ENCODE assay signal across 23 cellular contexts in the genomic region with DNA sequence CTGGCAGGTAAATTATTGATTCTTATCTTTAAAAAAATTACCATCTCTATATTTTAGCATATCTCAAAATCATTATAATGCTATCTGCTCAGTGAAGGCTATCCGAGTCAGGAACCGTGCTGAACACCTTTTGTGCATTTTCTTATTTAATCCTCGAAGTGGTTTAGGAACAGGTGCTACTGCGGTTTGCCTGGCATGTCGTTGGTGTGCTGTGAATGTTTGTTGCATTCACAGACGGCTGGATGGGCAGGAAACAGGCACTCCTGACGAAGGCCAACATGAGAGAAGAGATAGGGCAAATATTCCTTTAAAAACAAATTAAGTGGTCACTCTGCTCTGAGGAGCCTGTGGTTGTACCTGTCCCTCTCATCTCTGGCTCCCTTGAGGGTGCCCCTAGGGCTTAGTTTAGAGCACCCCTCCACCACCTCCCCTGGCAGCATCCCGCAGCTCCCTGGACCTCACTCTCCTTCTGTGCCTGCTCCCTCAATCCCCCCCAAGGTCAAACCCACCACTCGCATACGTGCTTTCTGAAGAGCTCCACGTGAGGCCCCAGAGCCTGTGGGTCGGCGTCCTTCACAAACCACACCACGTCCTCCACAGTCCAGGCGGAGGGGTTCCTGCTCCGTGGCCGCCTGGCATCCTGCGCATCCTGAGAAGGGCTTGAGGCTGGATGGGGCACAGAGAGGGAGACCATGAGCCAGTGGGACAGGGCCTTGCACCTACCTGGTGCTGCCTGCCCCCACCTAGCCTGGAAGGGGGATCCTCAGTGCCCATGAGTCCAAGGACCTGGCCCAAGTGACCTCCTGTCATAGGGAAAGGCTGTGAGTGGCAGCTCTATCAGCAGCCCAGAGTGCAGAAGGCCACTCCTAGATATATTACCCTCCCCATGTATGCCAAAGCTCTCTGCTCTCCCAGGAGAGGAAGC.
DNase-seq lines count a peak whose midpoint lies in the region; ATAC-seq and TF ChIP-seq lines count a peak whose summit lies in the region.
"Had no signal": no experiment of that assay in that cellular context is flagged by ENCODE, and none has a peak within 500 bp of the region (broad histone marks: within the 10 kb centered on the region; RNA-seq: fewer than 3 reads in every experiment).

No MANE protein-coding gene starts in this region.

- BruUV-seq in A673 (replicated peaks; lab: Mats Ljungman, UMichigan) = no TSS peak

- no peaks in the 10 kb centered on the region for H3K27me3 Mint-ChIP-seq in stimulated activated naive CD8-positive, alpha-beta T cell treated with anti-CD3 and anti-CD28 coated beads, Interleukin-15, amount 100 ng/mL, for 72 hours
- H3K27me3 Mint-ChIP-seq: activated CD4-positive, alpha-beta T cell treated with anti-CD3 and anti-CD28 coated beads, Interleukin-2, amount 10 ng/mL, durations not matched to agents 24 days and 14 days had no signal

- ATAC-seq in stimulated activated naive CD8-positive, alpha-beta T cell treated with anti-CD3 and anti-CD28 coated beads, Interleukin-15, amount 100 ng/mL, for 72 hours = peak; percentile 16
- no peak for ATAC-seq in stimulated activated naive CD8-positive, alpha-beta T cell treated with anti-CD3 and anti-CD28 coated beads, Interleukin-15, Interleukin-2, amounts not matched to agents 100 U/mL and 50 U/mL, for 24 hours
- peak; percentile 19 to 34 for ATAC-seq in upper lobe of left lung (ENCODE audit: low FRiP score in 2 of 2)
- ATAC-seq: activated naive CD4-positive, alpha-beta T cell treated with anti-CD3 and anti-CD28 coated beads, Interleukin-2, amount 50 U/mL, for 72 hours; upper lobe of right lung had no signal

- no peak for TF ChIP-seq CTCF in upper lobe of left lung (IDR thresholded peaks at IDR 0.05)
- no peak for TF ChIP-seq CTCF in A673 (conservative IDR thresholded peaks at IDR 0.05; ENCODE audit: low read depth, low read length)

- peaks cover 0 to 3% of the 10 kb centered on the region in 2 donors for H3K9me3 Mint-ChIP-seq in stimulated activated naive CD8-positive, alpha-beta T cell treated with anti-CD3 and anti-CD28 coated beads, Interleukin-15, amount 100 ng/mL, for 72 hours
- H3K9me3 Mint-ChIP-seq: activated CD4-positive, alpha-beta T cell treated with anti-CD3 and anti-CD28 coated beads, Interleukin-2, amount 10 ng/mL, durations not matched to agents 24 days and 14 days; activated naive CD4-positive, alpha-beta T cell treated with anti-CD3 and anti-CD28 coated beads, Interleukin-2, amount 50 U/mL, for 72 hours had no signal

- no peak for TF ChIP-seq EP300 in upper lobe of left lung (IDR thresholded peaks at IDR 0.05)

- H3K27ac Mint-ChIP-seq in stimulated activated naive CD8-positive, alpha-beta T cell treated with anti-CD3 and anti-CD28 coated beads, Interleukin-15, amount 100 ng/mL, for 72 hours = peak overlapping the region in 1 of 2 donors; percentile 44
- H3K27ac Mint-ChIP-seq: activated CD4-positive, alpha-beta T cell treated with anti-CD3 and anti-CD28 coated beads, Interleukin-2, amount 10 ng/mL, durations not matched to agents 24 days and 14 days; activated naive CD4-positive, alpha-beta T cell treated with anti-CD3 and anti-CD28 coated beads, Interleukin-2, amount 50 U/mL, for 72 hours had no signal

- POLR2A ChIA-PET in A673 (lab: Charles Lee; ENCODE audit: low non-redundant PET) = no interaction called here

- no peak overlapping the region for H3K4me3 Mint-ChIP-seq in stimulated activated naive CD8-positive, alpha-beta T cell treated with anti-CD3 and anti-CD28 coated beads, Interleukin-15, amount 100 ng/mL, for 72 hours
- H3K4me3 Mint-ChIP-seq: activated CD4-positive, alpha-beta T cell treated with anti-CD3 and anti-CD28 coated beads, Interleukin-2, amount 10 ng/mL, durations not matched to agents 24 days and 14 days had no signal

- no peak overlapping the region for H3K4me3 ChIP-seq in upper lobe of left lung
- H3K4me3 ChIP-seq in A673 (ENCODE audit: low read depth, low read length, poor library complexity, severe bottlenecking) = no peak overlapping the region
- H3K4me3 ChIP-seq: skin epidermis, upper lobe of right lung had no signal

- DNase-seq in stimulated activated naive CD8-positive, alpha-beta T cell treated with anti-CD3 and anti-CD28 coated beads, Interleukin-15, amount 100 ng/mL, for 72 hours = no peak
- no peak for DNase-seq in stimulated activated naive CD8-positive, alpha-beta T cell treated with anti-CD3 and anti-CD28 coated beads, Interleukin-15, Interleukin-2, amounts not matched to agents 100 U/mL and 50 U/mL, for 24 hours
- peak; percentile 87 for DNase-seq in NCI-H2029 (lab: John Stamatoyannopoulos, UW)
- peak; percentile 29 for DNase-seq in ecto neural progenitor cell (ENCODE audit: low spot score)
- DNase-seq in upper lobe of left lung = peak in 1 of 2 donors; percentile 58
- no peak for DNase-seq in A673 (ENCODE audit: low spot score)
- no peak for DNase-seq in activated T-cell treated with anti-CD3 and anti-CD28 coated beads, Interleukin-2, amount 50 U/mL, for 48 hours
- DNase-seq in NOMO-1 (lab: John Stamatoyannopoulos, UW; ENCODE audit: unreplicated experiment in 2 of 2) = no peak
- DNase-seq: activated CD4-positive, alpha-beta T cell treated with anti-CD3 and anti-CD28 coated beads, Interleukin-2, amount 10 ng/mL, durations not matched to agents 24 days and 14 days; central memory CD4-positive, alpha-beta T cell; COR-L47; dermis blood vessel endothelial cell; EL; HCEC 1CT; head of caudate nucleus; Kasumi-1; MV-4-11; NCI-H146; NCI-H226; occipital lobe; upper lobe of right lung had no signal

- H3K36me3 ChIP-seq in upper lobe of left lung = no peaks in the 10 kb centered on the region
- H3K36me3 ChIP-seq in A673 (ENCODE audit: insufficient read depth, low read length, poor library complexity, severe bottlenecking) = no peaks in the 10 kb centered on the region
- H3K36me3 ChIP-seq: upper lobe of right lung had no signal

- no peak for TF ChIP-seq POLR2A in upper lobe of left lung (IDR thresholded peaks at IDR 0.05)

- peaks cover 41% of the 10 kb centered on the region for H3K4me1 Mint-ChIP-seq in stimulated activated naive CD8-positive, alpha-beta T cell treated with anti-CD3 and anti-CD28 coated beads, Interleukin-15, amount 100 ng/mL, for 72 hours

- intact Hi-C loops in A673 (cut with micrococcal nuclease; ENCODE audit: unreplicated experiment) = no loop called here

- H3K9me3 ChIP-seq in upper lobe of left lung (no peaks in the 10 kb centered on the region), A673 (ENCODE audit: low read depth, low read length, poor library complexity, severe bottlenecking) (no peaks in the 10 kb centered on the region)
- H3K9me3 ChIP-seq: upper lobe of right lung had no signal

- H3K27ac ChIP-seq in upper lobe of left lung (no peak overlapping the region), A673 (ENCODE audit: low read depth, low read length, poor library complexity, severe bottlenecking) (no peak overlapping the region)
- H3K27ac ChIP-seq: skin epidermis, upper lobe of right lung had no signal

- 85 to 92% methylated on average over 14 to 18 of the region's 18 CpGs for WGBS in upper lobe of left lung, 2 donors

- H3K27me3 ChIP-seq in upper lobe of left lung (no peaks in the 10 kb centered on the region), A673 (replicated peaks; ENCODE audit: insufficient read depth, low read depth, low read length, poor library complexity) (no peaks in the 10 kb centered on the region)
- H3K27me3 ChIP-seq: upper lobe of right lung had no signal

- CTCF ChIA-PET in A673 (lab: Charles Lee) = no interaction called here

- peaks cover 5 to 9% (median 7%) of the 10 kb centered on the region in 4 donors for H3K4me1 ChIP-seq in upper lobe of left lung
- peaks cover 1% of the 10 kb centered on the region for H3K4me1 ChIP-seq in A673 (ENCODE audit: insufficient read depth, low read length, poor library complexity, severe bottlenecking)

Comparison
In these comparisons a context has a peak if more than half of its experiments do, and no peak if none do; other contexts are left out.
1. DNase-seq: peak in NCI-H2029 (single experiment) and ecto neural progenitor cell (single experiment); none in stimulated activated naive CD8-positive, alpha-beta T cell treated with anti-CD3 and anti-CD28 coated beads, Interleukin-15, amount 100 ng/mL, for 72 hours (0 of 2), stimulated activated naive CD8-positive, alpha-beta T cell treated with anti-CD3 and anti-CD28 coated beads, Interleukin-15, Interleukin-2, amounts not matched to agents 100 U/mL and 50 U/mL, for 24 hours (single experiment), A673 (single experiment), activated T-cell treated with anti-CD3 and anti-CD28 coated beads, Interleukin-2, amount 50 U/mL, for 48 hours (0 of 2) and NOMO-1 (0 of 2).